In genomic region chr2:29528891-29529520, GRCh38 we compare ENCODE assay signal across 10 cellular contexts.
A peak's percentile ranks its signal among the peaks of the same experiment; 100 is the strongest.
DNase-seq lines count a peak whose midpoint lies in the region; ATAC-seq and TF ChIP-seq lines count a peak whose summit lies in the region.
"Had no signal": no experiment of that assay in that cellular context is flagged by ENCODE, and none has a peak within 500 bp of the region (broad histone marks: within the 10 kb centered on the region; RNA-seq: fewer than 3 reads in every experiment).

No MANE protein-coding gene starts in this region.

- peak; percentile 64 for DNase-seq in activated CD8-positive, alpha-beta memory T cell treated with anti-CD3 and anti-CD28 coated beads, Interleukin-2, amount 50 U/mL, for 48 hours
- no peak for DNase-seq in activated CD8-positive, alpha-beta memory T cell treated with anti-CD3 and anti-CD28 coated beads, Interleukin-2, amount 50 U/mL, for 4 hours
- DNase-seq in astrocyte of the hippocampus (ENCODE audit: low read depth, low spot score) (peak; percentile 80), lower lobe of right lung (peak; percentile 54)
- DNase-seq in stimulated activated naive CD8-positive, alpha-beta T cell treated with anti-CD3 and anti-CD28 coated beads, Interleukin-15, amount 100 ng/mL, for 72 hours: no peak
- no peak for DNase-seq in central memory CD4-positive, alpha-beta T cell
- DNase-seq: dermis blood vessel endothelial cell, OCI-M1 had no signal

- peaks cover 33% of the 10 kb centered on the region for H3K27me3 Mint-ChIP-seq in stimulated activated naive CD8-positive, alpha-beta T cell treated with anti-CD3 and anti-CD28 coated beads, Interleukin-15, amount 100 ng/mL, for 72 hours

- H3K4me1 ChIP-seq in lower lobe of right lung: no peaks in the 10 kb centered on the region

- no peak overlapping the region for H3K27ac ChIP-seq in lower lobe of right lung

- H3K36me3 ChIP-seq in lower lobe of right lung: no peaks in the 10 kb centered on the region

- no peak for TF ChIP-seq CTCF in lower lobe of right lung (IDR thresholded peaks at IDR 0.05)

- intact Hi-C loops in lower lobe of right lung (cut with DNase I): no loop called here

- peak overlapping the region in 1 of 2 donors; percentile 6 for H3K4me3 Mint-ChIP-seq in stimulated activated naive CD8-positive, alpha-beta T cell treated with anti-CD3 and anti-CD28 coated beads, Interleukin-15, amount 100 ng/mL, for 72 hours

- H3K27me3 ChIP-seq in lower lobe of right lung (ENCODE audit: low read depth): no peaks in the 10 kb centered on the region

- no peaks in the 10 kb centered on the region for H3K9me3 ChIP-seq in lower lobe of right lung

- no peak overlapping the region for H3K4me3 ChIP-seq in lower lobe of right lung

- H3K27ac Mint-ChIP-seq in stimulated activated naive CD8-positive, alpha-beta T cell treated with anti-CD3 and anti-CD28 coated beads, Interleukin-15, amount 100 ng/mL, for 72 hours: peak overlapping the region in 1 of 2 donors; percentile 71

- ATAC-seq in lower lobe of right lung: peak; percentile 60 to 65
- peak; percentile 62 for ATAC-seq in stimulated activated naive CD8-positive, alpha-beta T cell treated with anti-CD3 and anti-CD28 coated beads, Interleukin-15, amount 100 ng/mL, for 72 hours
- ATAC-seq in HG03108 (IDR thresholded peaks at IDR 0.05; ENCODE audit: unreplicated experiment): no peak
- no peak for ATAC-seq in GM19023 (IDR thresholded peaks at IDR 0.05; ENCODE audit: unreplicated experiment)

- H3K9me3 Mint-ChIP-seq in stimulated activated naive CD8-positive, alpha-beta T cell treated with anti-CD3 and anti-CD28 coated beads, Interleukin-15, amount 100 ng/mL, for 72 hours: no peaks in the 10 kb centered on the region

- H3K4me1 Mint-ChIP-seq in stimulated activated naive CD8-positive, alpha-beta T cell treated with anti-CD3 and anti-CD28 coated beads, Interleukin-15, amount 100 ng/mL, for 72 hours: peaks cover 6% of the 10 kb centered on the region

Comparison
In these comparisons a context has a peak if more than half of its experiments do, and no peak if none do; other contexts are left out.
1. DNase-seq: peak in activated CD8-positive, alpha-beta memory T cell treated with anti-CD3 and anti-CD28 coated beads, Interleukin-2, amount 50 U/mL, for 48 hours (single experiment), astrocyte of the hippocampus (single experiment) and lower lobe of right lung (single experiment); none in activated CD8-positive, alpha-beta memory T cell treated with anti-CD3 and anti-CD28 coated beads, Interleukin-2, amount 50 U/mL, for 4 hours (single experiment), stimulated activated naive CD8-positive, alpha-beta T cell treated with anti-CD3 and anti-CD28 coated beads, Interleukin-15, amount 100 ng/mL, for 72 hours (0 of 2) and central memory CD4-positive, alpha-beta T cell (single experiment).
2. ATAC-seq: peak in lower lobe of right lung (2 of 2) and stimulated activated naive CD8-positive, alpha-beta T cell treated with anti-CD3 and anti-CD28 coated beads, Interleukin-15, amount 100 ng/mL, for 72 hours (single experiment); none in HG03108 (single experiment) and GM19023 (single experiment).